27 cellular contexts compared by ENCODE assay signal in genomic region chr1:16256478-16256877, GRCh38.
"Had no signal": no experiment of that assay in that cellular context is flagged by ENCODE, and none has a peak within 500 bp of the region (broad histone marks: within the 10 kb centered on the region; RNA-seq: fewer than 3 reads in every experiment).

No MANE protein-coding gene starts in this region.

- H3K4me1 Mint-ChIP-seq: stimulated activated memory B cell treated with anti-CD40 and anti-IgM and Interleukin-4, amounts not matched to agents 10 μg/mL and 1 μg/mL and 100 μg/mL, for 72 hours had no signal

- H3K4me1 ChIP-seq: psoas muscle, vagina had no signal

- H3K36me3 Mint-ChIP-seq: natural killer cell treated with Interleukin-12 subunit alpha and Interleukin-12 subunit beta and Interleukin-15 and Interleukin-18, amount 100 ng/mL, for 72 hours had no signal

- H3K27ac Mint-ChIP-seq: activated CD4-positive, alpha-beta T cell treated with anti-CD3 and anti-CD28 coated beads, Interleukin-2, amount 10 ng/mL, durations not matched to agents 7 days and 5 days; activated CD8-positive, alpha-beta memory T cell treated with anti-CD3 and anti-CD28 coated beads, Interleukin-2, amount 10 ng/mL, durations not matched to agents 7 days and 5 days; activated CD8-positive, alpha-beta T cell treated with anti-CD3 and anti-CD28 coated beads for 36 hours; activated naive CD8-positive, alpha-beta T cell treated with anti-CD3 and anti-CD28 coated beads for 36 hours; dendritic cell treated with granulocyte-macrophage colony-stimulating factor and Interleukin-4, amounts not matched to agents 40 ng/mL and 50 ng/mL, for 4 days; natural killer cell treated with Interleukin-12 subunit alpha and Interleukin-12 subunit beta and Interleukin-15 and Interleukin-18, amount 100 ng/mL, for 72 hours; stimulated activated memory B cell treated with anti-CD40 and anti-IgM and Interleukin-4, amounts not matched to agents 10 μg/mL and 1 μg/mL and 100 μg/mL, for 72 hours; T-helper 2 cell treated with Interferon-gamma antibody and Interleukin-4, amounts not matched to agents 5 μg/mL and 100 μg/mL, for 36 hours; type B pancreatic cell had no signal

- H3K4me3 Mint-ChIP-seq: activated CD4-positive, alpha-beta T cell treated with anti-CD3 and anti-CD28 coated beads, Interleukin-2, amount 10 ng/mL, durations not matched to agents 7 days and 5 days; activated CD8-positive, alpha-beta memory T cell treated with anti-CD3 and anti-CD28 coated beads, Interleukin-2, amount 10 ng/mL, durations not matched to agents 7 days and 5 days; activated CD8-positive, alpha-beta T cell treated with anti-CD3 and anti-CD28 coated beads for 36 hours; activated naive CD8-positive, alpha-beta T cell treated with anti-CD3 and anti-CD28 coated beads for 36 hours; dendritic cell treated with granulocyte-macrophage colony-stimulating factor and Interleukin-4, amounts not matched to agents 40 ng/mL and 50 ng/mL, for 4 days; natural killer cell treated with Interleukin-12 subunit alpha and Interleukin-12 subunit beta and Interleukin-15 and Interleukin-18, amount 100 ng/mL, for 72 hours; stimulated activated memory B cell treated with anti-CD40 and anti-IgM and Interleukin-4, amounts not matched to agents 10 μg/mL and 1 μg/mL and 100 μg/mL, for 72 hours; T-helper 2 cell treated with Interferon-gamma antibody and Interleukin-4, amounts not matched to agents 5 μg/mL and 100 μg/mL, for 36 hours; type B pancreatic cell had no signal

- H3K27me3 ChIP-seq: cardiac muscle cell, foreskin keratinocyte, neutrophil, pancreas, right atrium auricular region, testis, vagina had no signal

- DNase-seq: activated CD4-positive, alpha-beta T cell treated with anti-CD3 and anti-CD28 coated beads, Interleukin-2, amount 10 ng/mL, durations not matched to agents 7 days and 5 days; activated CD4-positive, CD25-positive, alpha-beta regulatory T cell treated with anti-CD3 and anti-CD28 coated beads, Interleukin-2, amount 50 U/mL, for 72 hours; activated CD8-positive, alpha-beta memory T cell treated with anti-CD3 and anti-CD28 coated beads, Interleukin-2, amount 10 ng/mL, durations not matched to agents 7 days and 5 days; activated CD8-positive, alpha-beta T cell treated with anti-CD3 and anti-CD28 coated beads for 36 hours; activated gamma-delta T cell treated with Interleukin-2 at 50 U/mL for 16 hours; activated naive CD8-positive, alpha-beta T cell treated with anti-CD3 and anti-CD28 coated beads for 36 hours; activated T-cell treated with anti-CD3 and anti-CD28 coated beads for 4 hours; amniotic stem cell; effector CD4-positive, alpha-beta T cell; foreskin keratinocyte; mammary epithelial cell; midbrain; pancreas; psoas muscle; stimulated activated CD4-positive, alpha-beta T cell treated with anti-CD3 and anti-CD28 coated beads, Interleukin-12 subunit alpha, Interleukin-12 subunit beta, amount 100 ng/mL, for 4 hours; testis had no signal

- H3K27ac ChIP-seq: cardiac muscle cell, foreskin keratinocyte, neutrophil, pancreas, psoas muscle, right atrium auricular region, testis, vagina, VCaP had no signal

- H3K27me3 Mint-ChIP-seq: activated CD4-positive, alpha-beta T cell treated with anti-CD3 and anti-CD28 coated beads, Interleukin-2, amount 10 ng/mL, durations not matched to agents 7 days and 5 days; activated CD8-positive, alpha-beta memory T cell treated with anti-CD3 and anti-CD28 coated beads, Interleukin-2, amount 10 ng/mL, durations not matched to agents 7 days and 5 days; activated CD8-positive, alpha-beta T cell treated with anti-CD3 and anti-CD28 coated beads for 36 hours; activated naive CD8-positive, alpha-beta T cell treated with anti-CD3 and anti-CD28 coated beads for 36 hours; dendritic cell treated with granulocyte-macrophage colony-stimulating factor and Interleukin-4, amounts not matched to agents 40 ng/mL and 50 ng/mL, for 4 days; natural killer cell treated with Interleukin-12 subunit alpha and Interleukin-12 subunit beta and Interleukin-15 and Interleukin-18, amount 100 ng/mL, for 72 hours; stimulated activated memory B cell treated with anti-CD40 and anti-IgM and Interleukin-4, amounts not matched to agents 10 μg/mL and 1 μg/mL and 100 μg/mL, for 72 hours; type B pancreatic cell had no signal

- H3K4me3 ChIP-seq: cardiac muscle cell, pancreas, psoas muscle, right atrium auricular region, testis, vagina had no signal

- ATAC-seq: activated CD8-positive, alpha-beta memory T cell treated with anti-CD3 and anti-CD28 coated beads, Interleukin-2, amount 10 ng/mL, durations not matched to agents 7 days and 5 days; activated CD8-positive, alpha-beta T cell treated with anti-CD3 and anti-CD28 coated beads for 36 hours; foreskin keratinocyte; left lobe of liver; natural killer cell treated with Interleukin-12 subunit alpha and Interleukin-12 subunit beta and Interleukin-15 and Interleukin-18, amount 100 ng/mL, for 72 hours; pancreas; psoas muscle; stimulated activated memory B cell treated with anti-CD40 and anti-IgM and Interleukin-4, amounts not matched to agents 10 μg/mL and 1 μg/mL and 100 μg/mL, for 72 hours had no signal

- H3K9me3 ChIP-seq: neutrophil, pancreas, psoas muscle, right atrium auricular region, testis, vagina had no signal

- H3K9me3 Mint-ChIP-seq: activated CD4-positive, alpha-beta T cell treated with anti-CD3 and anti-CD28 coated beads, Interleukin-2, amount 10 ng/mL, durations not matched to agents 7 days and 5 days; activated CD8-positive, alpha-beta T cell treated with anti-CD3 and anti-CD28 coated beads for 36 hours; activated naive CD8-positive, alpha-beta T cell treated with anti-CD3 and anti-CD28 coated beads for 36 hours; dendritic cell treated with granulocyte-macrophage colony-stimulating factor and Interleukin-4, amounts not matched to agents 40 ng/mL and 50 ng/mL, for 4 days; natural killer cell treated with Interleukin-12 subunit alpha and Interleukin-12 subunit beta and Interleukin-15 and Interleukin-18, amount 100 ng/mL, for 72 hours; stimulated activated memory B cell treated with anti-CD40 and anti-IgM and Interleukin-4, amounts not matched to agents 10 μg/mL and 1 μg/mL and 100 μg/mL, for 72 hours; T-helper 2 cell treated with Interferon-gamma antibody and Interleukin-4, amounts not matched to agents 5 μg/mL and 100 μg/mL, for 36 hours; type B pancreatic cell had no signal
